In the genomic region with DNA sequence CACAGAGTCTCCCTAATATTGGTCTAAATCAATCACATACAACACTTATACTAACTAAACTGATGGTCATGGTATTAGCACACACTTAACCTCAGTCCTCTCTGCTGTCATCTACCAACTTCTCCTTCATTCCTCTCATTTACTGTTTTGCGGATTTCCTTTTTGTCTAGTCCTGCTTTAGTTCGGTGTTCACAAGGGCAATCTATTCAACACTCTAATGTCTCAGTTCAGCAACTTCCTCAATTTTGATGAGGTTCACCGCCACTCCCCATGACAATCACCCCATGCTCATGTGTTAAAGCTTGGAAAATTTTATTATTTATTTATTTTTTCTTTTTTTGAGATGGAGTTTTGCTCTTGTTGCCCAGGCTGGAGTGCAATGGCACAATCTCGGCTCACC, we compare ENCODE assay signal across 25 cellular contexts.
"Had no signal": no experiment of that assay in that cellular context is flagged by ENCODE, and none has a peak within 500 bp of the region (broad histone marks: within the 10 kb centered on the region; RNA-seq: fewer than 3 reads in every experiment).

No MANE protein-coding gene starts in this region.

- H3K27me3 ChIP-seq: ascending aorta, cardiac muscle cell, colonic mucosa, gastroesophageal sphincter, suprapubic skin, tibial nerve had no signal

- DNase-seq: activated CD4-positive, alpha-beta T cell treated with anti-CD3 and anti-CD28 coated beads, Interleukin-2, amount 50 U/mL, for 1 hour; activated CD8-positive, alpha-beta T cell treated with anti-CD3 and anti-CD28 coated beads for 36 hours; activated effector memory CD4-positive, alpha-beta T cell treated with Interleukin-2 at 50 U/mL for 16 hours; activated naive CD4-positive, alpha-beta T cell treated with Interleukin-2 at 50 U/mL for 16 hours; activated naive CD8-positive, alpha-beta T cell treated with anti-CD3 and anti-CD28 coated beads, Interleukin-2, amount 10 ng/mL, durations not matched to agents 7 days and 5 days; cerebellar nuclear complex; colonic mucosa; effector CD8-positive, alpha-beta T cell; head of caudate nucleus; hippocampal formation; left cardiac atrium; mammary epithelial cell; right cardiac atrium; stimulated activated CD4-positive, alpha-beta T cell treated with anti-CD3 and anti-CD28 coated beads, Interleukin-15, amount 100 ng/mL, for 24 hours; stimulated activated CD4-positive, alpha-beta T cell treated with anti-CD3 and anti-CD28 coated beads, Interleukin-2, amount 100 ng/mL, for 24 hours; stimulated activated naive CD4-positive, alpha-beta T cell; T-helper 9 cell had no signal

- H3K36me3 Mint-ChIP-seq: brain, WTC11 had no signal

- ATAC-seq: activated CD8-positive, alpha-beta T cell treated with anti-CD3 and anti-CD28 coated beads for 36 hours; gastroesophageal sphincter; left cardiac atrium; right cardiac atrium; WTC11 had no signal

- H3K27ac ChIP-seq: ascending aorta, cardiac muscle cell, colonic mucosa, gastroesophageal sphincter, suprapubic skin, tibial nerve had no signal

- H3K27me3 Mint-ChIP-seq: activated CD8-positive, alpha-beta T cell treated with anti-CD3 and anti-CD28 coated beads for 36 hours; activated naive CD8-positive, alpha-beta T cell treated with anti-CD3 and anti-CD28 coated beads, Interleukin-2, amount 10 ng/mL, durations not matched to agents 7 days and 5 days had no signal

- H3K4me1 ChIP-seq: colonic mucosa had no signal

- H3K9me3 Mint-ChIP-seq: nephron had no signal

- H3K27ac Mint-ChIP-seq: activated CD8-positive, alpha-beta T cell treated with anti-CD3 and anti-CD28 coated beads for 36 hours; activated naive CD8-positive, alpha-beta T cell treated with anti-CD3 and anti-CD28 coated beads, Interleukin-2, amount 10 ng/mL, durations not matched to agents 7 days and 5 days; brain; nephron; WTC11 had no signal

- H3K4me3 Mint-ChIP-seq: activated CD8-positive, alpha-beta T cell treated with anti-CD3 and anti-CD28 coated beads for 36 hours; activated naive CD8-positive, alpha-beta T cell treated with anti-CD3 and anti-CD28 coated beads, Interleukin-2, amount 10 ng/mL, durations not matched to agents 7 days and 5 days; WTC11 had no signal
